In genomic region chr7:46507601-46508000, GRCh38 we compare ENCODE assay signal across 18 cellular contexts.
"Had no signal": no experiment of that assay in that cellular context is flagged by ENCODE, and none has a peak within 500 bp of the region (broad histone marks: within the 10 kb centered on the region; RNA-seq: fewer than 3 reads in every experiment).

No MANE protein-coding gene starts in this region.

- H3K27ac ChIP-seq: RWPE1 had no signal

- H3K36me3 ChIP-seq: MG63 had no signal

- H3K4me1 Mint-ChIP-seq: T-cell had no signal

- H3K4me3 ChIP-seq: MG63 had no signal

- H3K27ac Mint-ChIP-seq: T-cell had no signal

- DNase-seq: IMR-90, Karpas-422, KG1, MG63, NCI-H1092 treated with DMSO at 0.1 percent for 48 hours, NCI-H1436, NCI-H187, NCI-H2029, NCI-H2081 treated with DMSO at 0.1 percent for 48 hours, NCI-H2171, NCI-H226, NCI-H446 treated with DMSO at 0.1 percent for 48 hours, NCI-H510A treated with DMSO at 0.1 percent for 48 hours, NCI-H526, SHP77, SW 1271, T-cell had no signal

- H3K36me3 Mint-ChIP-seq: T-cell had no signal

- H3K27me3 Mint-ChIP-seq: T-cell had no signal

- ATAC-seq: T-cell had no signal

- H3K27me3 ChIP-seq: MG63 had no signal

- H3K4me3 Mint-ChIP-seq: T-cell had no signal
